15 cellular contexts compared by ENCODE assay signal in the genomic region with DNA sequence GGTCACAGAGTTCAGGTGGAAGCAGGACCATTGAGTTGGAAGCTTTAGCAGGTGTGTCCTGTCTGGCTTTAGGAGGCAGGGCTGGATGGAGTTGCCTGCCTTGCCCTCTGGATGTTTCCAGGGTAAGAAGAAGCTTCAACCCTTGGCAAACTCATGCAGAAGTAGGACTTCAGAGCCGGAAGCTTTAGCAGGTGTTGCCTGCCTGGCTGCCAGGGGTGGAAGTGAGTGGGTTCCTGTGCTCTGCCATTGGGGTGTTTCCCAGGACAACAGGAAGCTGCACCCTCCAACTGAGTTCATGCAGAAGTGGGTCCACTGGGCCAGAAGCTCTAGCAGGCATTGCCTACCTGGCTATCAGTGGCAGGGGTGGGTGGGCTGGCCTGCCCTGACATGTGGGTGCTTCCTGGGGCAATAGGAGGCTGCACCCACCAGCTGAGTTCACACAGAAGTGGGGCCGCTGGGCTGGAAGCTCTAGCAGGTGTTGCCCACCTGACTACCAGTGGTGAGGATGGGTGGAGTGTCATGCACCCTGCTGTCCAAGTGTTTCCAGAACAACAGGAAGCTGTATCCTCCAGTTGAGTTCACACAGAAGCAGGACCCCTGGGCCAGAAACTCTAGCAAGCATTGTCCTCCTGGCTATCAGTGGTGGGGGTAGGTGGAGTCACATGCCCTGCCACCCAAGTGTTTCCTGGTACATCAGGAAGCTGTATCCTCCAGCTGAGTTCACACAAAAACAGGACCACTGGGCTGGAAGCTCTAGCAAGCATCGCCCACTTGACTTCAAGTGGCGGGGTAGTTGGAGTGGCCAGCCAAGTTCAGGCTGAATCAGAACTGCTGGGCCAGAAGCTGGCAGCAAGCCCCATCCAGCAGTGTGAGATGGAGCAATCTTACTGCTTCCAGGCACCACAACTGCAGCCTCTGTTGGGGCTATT. TPM values are rescaled to one million over a fixed set of nuclear protein-coding genes. Genes with fewer than 3 reads are reported as not detected.
A peak's percentile ranks its signal among the peaks of the same experiment; 100 is the strongest.
DNase-seq lines count a peak whose midpoint lies in the region; ATAC-seq, FAIRE-seq and TF ChIP-seq lines count a peak whose summit lies in the region.
"Had no signal": no experiment of that assay in that cellular context is flagged by ENCODE, and none has a peak within 500 bp of the region (broad histone marks: within the 10 kb centered on the region; RNA-seq: fewer than 3 reads in every experiment).

No MANE protein-coding gene starts in this region.

- DNase-seq in DMS79 (lab: John Stamatoyannopoulos, UW) (peak; percentile 8), NCI-H2196 treated with DMSO at 0.1 percent for 48 hours (lab: John Stamatoyannopoulos, UW; ENCODE audit: unreplicated experiment) (peak; percentile 54), fibroblast of mammary gland (ENCODE audit: low read depth) (peak; percentile 55), posterior vena cava (ENCODE audit: low spot score) (peak; percentile 82), frontal cortex (ENCODE audit: low spot score in 2 of 2) (no peak)
- no peak for DNase-seq in activated effector memory CD4-positive, alpha-beta T cell treated with Interleukin-2 at 50 U/mL for 16 hours
- no peak for DNase-seq in activated CD4-positive, alpha-beta T cell treated with anti-CD3 and anti-CD28 coated beads for 48 hours
- DNase-seq: activated CD4-positive, alpha-beta T cell treated with anti-CD3 and anti-CD28 coated beads for 1 hour; activated naive CD4-positive, alpha-beta T cell; AML-193; NCI-H187; NK-92 treated with Interleukin-12 subunit alpha and Interleukin-12 subunit beta, amount 100 ng/mL, for 24 hours; T-helper 2 cell had no signal

- TF ChIP-seq CTCF in fibroblast of mammary gland (conservative IDR thresholded peaks at IDR 0.05; ENCODE audit: control insufficient read depth, insufficient read depth, low read depth, low read length) = no peak

- no peak for FAIRE-seq in frontal cortex (lab: Jason Lieb, UNC)

- intact Hi-C loops in posterior vena cava (cut with DNase I) = loop anchor here in 1 of 2 donors (5.0 kb wide), 1 partner anchor 1186 kb away; no protein-coding TSS in a partner anchor

- H3K4me3 ChIP-seq in fibroblast of mammary gland (ENCODE audit: control insufficient read depth, low read depth, low read length) = no peak overlapping the region
- H3K4me3 ChIP-seq: prostate gland had no signal

- no peak for ATAC-seq in GM18909 (IDR thresholded peaks at IDR 0.05; ENCODE audit: poor library complexity, unreplicated experiment)

RNA-seq across cellular contexts. Expression of a gene that starts 24.6 kb away (rescaled TPM):
- total RNA-seq in posterior vena cava = 10 to 100 TPM; 58.6 to 98.8 TPM
- 3.3 TPM for total RNA-seq in frontal cortex

Comparison
In these comparisons a context has a peak if more than half of its experiments do, and no peak if none do; other contexts are left out.
1. DNase-seq: peak in DMS79 (single experiment), NCI-H2196 treated with DMSO at 0.1 percent for 48 hours (single experiment), fibroblast of mammary gland (single experiment) and posterior vena cava (single experiment); none in frontal cortex (0 of 2), activated effector memory CD4-positive, alpha-beta T cell treated with Interleukin-2 at 50 U/mL for 16 hours (single experiment) and activated CD4-positive, alpha-beta T cell treated with anti-CD3 and anti-CD28 coated beads for 48 hours (single experiment).
2. RNA of a gene that starts 24.6 kb away (total RNA-seq): 58.6 to 98.8 TPM in posterior vena cava; 3.3 TPM in frontal cortex (single experiment); every median in the first group is over 10 times any median in the second.